1 cellular context compared by ENCODE assay signal in the genomic region with DNA sequence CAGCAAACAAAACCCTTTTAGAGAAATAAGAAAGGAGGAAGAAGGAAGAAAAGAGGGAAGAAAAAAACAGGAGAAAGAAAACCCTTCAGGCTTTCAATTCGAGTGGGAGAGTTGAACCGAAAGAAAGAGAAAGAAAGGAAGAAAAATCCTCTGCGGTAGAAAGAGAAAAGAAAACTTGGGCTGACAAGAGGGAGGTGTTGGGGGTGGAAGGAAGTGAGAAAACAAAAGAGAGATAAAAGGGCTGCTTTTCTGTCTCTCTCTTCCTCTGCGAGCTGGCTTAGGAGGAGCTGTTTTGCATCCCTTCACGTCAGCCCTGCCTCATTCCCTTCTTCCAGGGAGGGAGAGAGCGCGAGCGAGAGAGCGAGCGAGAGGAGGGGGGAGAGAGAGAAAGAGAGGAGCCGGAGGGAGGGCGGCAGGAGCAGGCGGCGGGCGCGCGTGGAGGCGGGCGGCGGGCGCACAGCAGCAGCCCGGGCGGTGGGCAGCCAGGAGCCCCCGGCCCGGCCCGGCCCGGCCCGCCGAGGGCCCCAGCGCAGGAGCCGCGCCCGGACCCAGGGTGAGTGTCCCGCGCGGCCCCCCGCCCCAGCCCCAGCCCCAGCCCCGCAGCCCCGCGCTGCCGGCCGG.
TF ChIP-seq lines count a peak whose summit lies in the region.

A gene with protein sequence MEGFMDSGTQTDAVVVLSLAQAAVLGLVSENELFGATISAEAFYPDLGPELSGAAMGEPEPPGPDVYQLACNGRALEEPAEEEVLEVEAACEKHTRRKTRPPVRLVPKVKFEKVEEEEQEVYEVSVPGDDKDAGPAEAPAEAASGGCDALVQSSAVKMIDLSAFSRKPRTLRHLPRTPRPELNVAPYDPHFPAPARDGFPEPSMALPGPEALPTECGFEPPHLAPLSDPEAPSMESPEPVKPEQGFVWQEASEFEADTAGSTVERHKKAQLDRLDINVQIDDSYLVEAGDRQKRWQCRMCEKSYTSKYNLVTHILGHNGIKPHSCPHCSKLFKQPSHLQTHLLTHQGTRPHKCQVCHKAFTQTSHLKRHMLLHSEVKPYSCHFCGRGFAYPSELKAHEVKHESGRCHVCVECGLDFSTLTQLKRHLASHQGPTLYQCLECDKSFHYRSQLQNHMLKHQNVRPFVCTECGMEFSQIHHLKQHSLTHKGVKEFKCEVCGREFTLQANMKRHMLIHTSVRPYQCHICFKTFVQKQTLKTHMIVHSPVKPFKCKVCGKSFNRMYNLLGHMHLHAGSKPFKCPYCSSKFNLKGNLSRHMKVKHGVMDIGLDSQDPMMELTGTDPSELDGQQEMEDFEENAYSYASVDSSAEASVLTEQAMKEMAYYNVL (plus strand): TSS at position 263 of the 621 bp plus-strand sequence. CDS start 65,814 bp downstream, outside the sequence.

TF ChIP-seq in K562, 482 proteins besides CTCF, POLR2A, EP300 and RAD21 (continued from another document and continues in another):
- TF ChIP-seq ZNF696 (CRISPR knock-in tag; conservative IDR thresholded peaks at IDR 0.05) (no peak), TAL1 (IDR thresholded peaks at IDR 0.05) (no peak), ZNF311 (CRISPR knock-in tag; IDR thresholded peaks at IDR 0.05) (no peak), NR2F6 (CRISPR knock-in tag; IDR thresholded peaks at IDR 0.05) (no peak), HDAC2 (IDR thresholded peaks at IDR 0.05) (0 out of 2 replicates have a peak, but pooled peaks have one; percentile 52), NCOA2 (IDR thresholded peaks at IDR 0.05; ENCODE audit: partially characterized antibody in 2 of 2) (no peak), JUNB (CRISPR knock-in tag; conservative IDR thresholded peaks at IDR 0.05) (no peak), ZNF707 (CRISPR knock-in tag; conservative IDR thresholded peaks at IDR 0.05) (no peak), XRCC4 (IDR thresholded peaks at IDR 0.05; ENCODE audit: extremely low read depth, insufficient read depth, insufficient read length) (no peak), CHD1 (IDR thresholded peaks at IDR 0.05; ENCODE audit: low read length) (no peak), KHSRP (IDR thresholded peaks at IDR 0.05) (0 out of 2 replicates have a peak, but pooled peaks have one; percentile 26), HNRNPLL (IDR thresholded peaks at IDR 0.05; ENCODE audit: low read depth, low read length, poor library complexity, severe bottlenecking) (no peak), DACH1 (IDR thresholded peaks at IDR 0.05; ENCODE audit: partially characterized antibody) (no peak), SRSF9 (IDR thresholded peaks at IDR 0.05; ENCODE audit: borderline replicate concordance, low read depth, low read length) (no peak), RCOR1 (IDR thresholded peaks at IDR 0.05; ENCODE audit: borderline replicate concordance in 1 of 2, low read depth in 2 of 2, low read length in 2 of 2) (0 out of 4 replicates have a peak, but pooled peaks of 1 of the 2 experiments have one; percentile 21), EZH2 (IDR thresholded peaks at IDR 0.05; ENCODE audit: borderline replicate concordance, low read depth, low read length) (no peak), CTBP1 (IDR thresholded peaks at IDR 0.05; ENCODE audit: borderline replicate concordance) (peak; percentile 20; the same call in 1 of the 2 replicates), POLR2AphosphoS2 (IDR thresholded peaks at IDR 0.05; ENCODE audit: low read length) (no peak), PHF21A (IDR thresholded peaks at IDR 0.05; ENCODE audit: borderline replicate concordance, low read depth) (no peak), NCOR1 (IDR thresholded peaks at IDR 0.05) (no peak), TAF9B (IDR thresholded peaks at IDR 0.05; ENCODE audit: partially characterized antibody) (no peak), MCM5 (IDR thresholded peaks at IDR 0.05; ENCODE audit: low read depth) (no peak), KLF1 (tag; IDR thresholded peaks at IDR 0.05) (no peak), SMAD1 (IDR thresholded peaks at IDR 0.05; ENCODE audit: low read depth, low read length, partially characterized antibody) (no peak), SUPT5H (IDR thresholded peaks at IDR 0.05) (0 out of 2 replicates have a peak, but pooled peaks have one; percentile 41), SMAD2 (IDR thresholded peaks at IDR 0.05; ENCODE audit: low read depth, low read length) (no peak), ZNF134 (CRISPR knock-in tag; conservative IDR thresholded peaks at IDR 0.05) (no peak), HNRNPUL1 (IDR thresholded peaks at IDR 0.05; ENCODE audit: low read length) (no peak), ZNF143 (CRISPR knock-in tag; IDR thresholded peaks at IDR 0.05) (no peak)
- TF ChIP-seq, protein P1, sequence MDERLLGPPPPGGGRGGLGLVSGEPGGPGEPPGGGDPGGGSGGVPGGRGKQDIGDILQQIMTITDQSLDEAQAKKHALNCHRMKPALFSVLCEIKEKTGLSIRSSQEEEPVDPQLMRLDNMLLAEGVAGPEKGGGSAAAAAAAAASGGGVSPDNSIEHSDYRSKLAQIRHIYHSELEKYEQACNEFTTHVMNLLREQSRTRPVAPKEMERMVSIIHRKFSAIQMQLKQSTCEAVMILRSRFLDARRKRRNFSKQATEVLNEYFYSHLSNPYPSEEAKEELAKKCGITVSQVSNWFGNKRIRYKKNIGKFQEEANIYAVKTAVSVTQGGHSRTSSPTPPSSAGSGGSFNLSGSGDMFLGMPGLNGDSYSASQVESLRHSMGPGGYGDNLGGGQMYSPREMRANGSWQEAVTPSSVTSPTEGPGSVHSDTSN (CRISPR knock-in tag; IDR thresholded peaks at IDR 0.05; ENCODE audit: low read depth) = no peak
- TF ChIP-seq, protein P1 (tag; conservative IDR thresholded peaks at IDR 0.05; ENCODE audit: low read depth) = no peak
- TF ChIP-seq, protein P2, sequence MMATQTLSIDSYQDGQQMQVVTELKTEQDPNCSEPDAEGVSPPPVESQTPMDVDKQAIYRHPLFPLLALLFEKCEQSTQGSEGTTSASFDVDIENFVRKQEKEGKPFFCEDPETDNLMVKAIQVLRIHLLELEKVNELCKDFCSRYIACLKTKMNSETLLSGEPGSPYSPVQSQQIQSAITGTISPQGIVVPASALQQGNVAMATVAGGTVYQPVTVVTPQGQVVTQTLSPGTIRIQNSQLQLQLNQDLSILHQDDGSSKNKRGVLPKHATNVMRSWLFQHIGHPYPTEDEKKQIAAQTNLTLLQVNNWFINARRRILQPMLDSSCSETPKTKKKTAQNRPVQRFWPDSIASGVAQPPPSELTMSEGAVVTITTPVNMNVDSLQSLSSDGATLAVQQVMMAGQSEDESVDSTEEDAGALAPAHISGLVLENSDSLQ (IDR thresholded peaks at IDR 0.05) = no peak
- TF ChIP-seq, protein P3, sequence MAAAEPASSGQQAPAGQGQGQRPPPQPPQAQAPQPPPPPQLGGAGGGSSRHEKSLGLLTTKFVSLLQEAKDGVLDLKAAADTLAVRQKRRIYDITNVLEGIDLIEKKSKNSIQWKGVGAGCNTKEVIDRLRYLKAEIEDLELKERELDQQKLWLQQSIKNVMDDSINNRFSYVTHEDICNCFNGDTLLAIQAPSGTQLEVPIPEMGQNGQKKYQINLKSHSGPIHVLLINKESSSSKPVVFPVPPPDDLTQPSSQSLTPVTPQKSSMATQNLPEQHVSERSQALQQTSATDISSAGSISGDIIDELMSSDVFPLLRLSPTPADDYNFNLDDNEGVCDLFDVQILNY (CRISPR knock-in tag; IDR thresholded peaks at IDR 0.05) = no peak
- TF ChIP-seq, protein P4, sequence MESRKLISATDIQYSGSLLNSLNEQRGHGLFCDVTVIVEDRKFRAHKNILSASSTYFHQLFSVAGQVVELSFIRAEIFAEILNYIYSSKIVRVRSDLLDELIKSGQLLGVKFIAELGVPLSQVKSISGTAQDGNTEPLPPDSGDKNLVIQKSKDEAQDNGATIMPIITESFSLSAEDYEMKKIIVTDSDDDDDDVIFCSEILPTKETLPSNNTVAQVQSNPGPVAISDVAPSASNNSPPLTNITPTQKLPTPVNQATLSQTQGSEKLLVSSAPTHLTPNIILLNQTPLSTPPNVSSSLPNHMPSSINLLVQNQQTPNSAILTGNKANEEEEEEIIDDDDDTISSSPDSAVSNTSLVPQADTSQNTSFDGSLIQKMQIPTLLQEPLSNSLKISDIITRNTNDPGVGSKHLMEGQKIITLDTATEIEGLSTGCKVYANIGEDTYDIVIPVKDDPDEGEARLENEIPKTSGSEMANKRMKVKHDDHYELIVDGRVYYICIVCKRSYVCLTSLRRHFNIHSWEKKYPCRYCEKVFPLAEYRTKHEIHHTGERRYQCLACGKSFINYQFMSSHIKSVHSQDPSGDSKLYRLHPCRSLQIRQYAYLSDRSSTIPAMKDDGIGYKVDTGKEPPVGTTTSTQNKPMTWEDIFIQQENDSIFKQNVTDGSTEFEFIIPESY (CRISPR knock-in tag; IDR thresholded peaks at IDR 0.05) = no peak
- TF ChIP-seq, protein P5, sequence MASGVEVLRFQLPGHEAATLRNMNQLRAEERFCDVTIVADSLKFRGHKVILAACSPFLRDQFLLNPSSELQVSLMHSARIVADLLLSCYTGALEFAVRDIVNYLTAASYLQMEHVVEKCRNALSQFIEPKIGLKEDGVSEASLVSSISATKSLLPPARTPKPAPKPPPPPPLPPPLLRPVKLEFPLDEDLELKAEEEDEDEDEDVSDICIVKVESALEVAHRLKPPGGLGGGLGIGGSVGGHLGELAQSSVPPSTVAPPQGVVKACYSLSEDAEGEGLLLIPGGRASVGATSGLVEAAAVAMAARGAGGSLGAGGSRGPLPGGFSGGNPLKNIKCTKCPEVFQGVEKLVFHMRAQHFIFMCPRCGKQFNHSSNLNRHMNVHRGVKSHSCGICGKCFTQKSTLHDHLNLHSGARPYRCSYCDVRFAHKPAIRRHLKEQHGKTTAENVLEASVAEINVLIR (CRISPR knock-in tag; IDR thresholded peaks at IDR 0.05) = no peak
- TF ChIP-seq, protein P6, sequence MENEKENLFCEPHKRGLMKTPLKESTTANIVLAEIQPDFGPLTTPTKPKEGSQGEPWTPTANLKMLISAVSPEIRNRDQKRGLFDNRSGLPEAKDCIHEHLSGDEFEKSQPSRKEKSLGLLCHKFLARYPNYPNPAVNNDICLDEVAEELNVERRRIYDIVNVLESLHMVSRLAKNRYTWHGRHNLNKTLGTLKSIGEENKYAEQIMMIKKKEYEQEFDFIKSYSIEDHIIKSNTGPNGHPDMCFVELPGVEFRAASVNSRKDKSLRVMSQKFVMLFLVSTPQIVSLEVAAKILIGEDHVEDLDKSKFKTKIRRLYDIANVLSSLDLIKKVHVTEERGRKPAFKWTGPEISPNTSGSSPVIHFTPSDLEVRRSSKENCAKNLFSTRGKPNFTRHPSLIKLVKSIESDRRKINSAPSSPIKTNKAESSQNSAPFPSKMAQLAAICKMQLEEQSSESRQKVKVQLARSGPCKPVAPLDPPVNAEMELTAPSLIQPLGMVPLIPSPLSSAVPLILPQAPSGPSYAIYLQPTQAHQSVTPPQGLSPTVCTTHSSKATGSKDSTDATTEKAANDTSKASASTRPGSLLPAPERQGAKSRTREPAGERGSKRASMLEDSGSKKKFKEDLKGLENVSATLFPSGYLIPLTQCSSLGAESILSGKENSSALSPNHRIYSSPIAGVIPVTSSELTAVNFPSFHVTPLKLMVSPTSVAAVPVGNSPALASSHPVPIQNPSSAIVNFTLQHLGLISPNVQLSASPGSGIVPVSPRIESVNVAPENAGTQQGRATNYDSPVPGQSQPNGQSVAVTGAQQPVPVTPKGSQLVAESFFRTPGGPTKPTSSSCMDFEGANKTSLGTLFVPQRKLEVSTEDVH (IDR thresholded peaks at IDR 0.05; ENCODE audit: low read depth, partially characterized antibody) = peak; percentile 51
- TF ChIP-seq, protein P7, sequence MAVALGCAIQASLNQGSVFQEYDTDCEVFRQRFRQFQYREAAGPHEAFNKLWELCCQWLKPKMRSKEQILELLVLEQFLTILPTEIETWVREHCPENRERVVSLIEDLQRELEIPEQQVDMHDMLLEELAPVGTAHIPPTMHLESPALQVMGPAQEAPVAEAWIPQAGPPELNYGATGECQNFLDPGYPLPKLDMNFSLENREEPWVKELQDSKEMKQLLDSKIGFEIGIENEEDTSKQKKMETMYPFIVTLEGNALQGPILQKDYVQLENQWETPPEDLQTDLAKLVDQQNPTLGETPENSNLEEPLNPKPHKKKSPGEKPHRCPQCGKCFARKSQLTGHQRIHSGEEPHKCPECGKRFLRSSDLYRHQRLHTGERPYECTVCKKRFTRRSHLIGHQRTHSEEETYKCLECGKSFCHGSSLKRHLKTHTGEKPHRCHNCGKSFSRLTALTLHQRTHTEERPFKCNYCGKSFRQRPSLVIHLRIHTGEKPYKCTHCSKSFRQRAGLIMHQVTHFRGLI (CRISPR knock-in tag; IDR thresholded peaks at IDR 0.05) = no peak
- TF ChIP-seq, protein P8, sequence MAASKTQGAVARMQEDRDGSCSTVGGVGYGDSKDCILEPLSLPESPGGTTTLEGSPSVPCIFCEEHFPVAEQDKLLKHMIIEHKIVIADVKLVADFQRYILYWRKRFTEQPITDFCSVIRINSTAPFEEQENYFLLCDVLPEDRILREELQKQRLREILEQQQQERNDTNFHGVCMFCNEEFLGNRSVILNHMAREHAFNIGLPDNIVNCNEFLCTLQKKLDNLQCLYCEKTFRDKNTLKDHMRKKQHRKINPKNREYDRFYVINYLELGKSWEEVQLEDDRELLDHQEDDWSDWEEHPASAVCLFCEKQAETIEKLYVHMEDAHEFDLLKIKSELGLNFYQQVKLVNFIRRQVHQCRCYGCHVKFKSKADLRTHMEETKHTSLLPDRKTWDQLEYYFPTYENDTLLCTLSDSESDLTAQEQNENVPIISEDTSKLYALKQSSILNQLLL (CRISPR knock-in tag; IDR thresholded peaks at IDR 0.05; ENCODE audit: borderline replicate concordance) = no peak
- TF ChIP-seq, protein P9, sequence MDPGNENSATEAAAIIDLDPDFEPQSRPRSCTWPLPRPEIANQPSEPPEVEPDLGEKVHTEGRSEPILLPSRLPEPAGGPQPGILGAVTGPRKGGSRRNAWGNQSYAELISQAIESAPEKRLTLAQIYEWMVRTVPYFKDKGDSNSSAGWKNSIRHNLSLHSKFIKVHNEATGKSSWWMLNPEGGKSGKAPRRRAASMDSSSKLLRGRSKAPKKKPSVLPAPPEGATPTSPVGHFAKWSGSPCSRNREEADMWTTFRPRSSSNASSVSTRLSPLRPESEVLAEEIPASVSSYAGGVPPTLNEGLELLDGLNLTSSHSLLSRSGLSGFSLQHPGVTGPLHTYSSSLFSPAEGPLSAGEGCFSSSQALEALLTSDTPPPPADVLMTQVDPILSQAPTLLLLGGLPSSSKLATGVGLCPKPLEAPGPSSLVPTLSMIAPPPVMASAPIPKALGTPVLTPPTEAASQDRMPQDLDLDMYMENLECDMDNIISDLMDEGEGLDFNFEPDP (CRISPR knock-in tag; IDR thresholded peaks at IDR 0.05) = no peak
- TF ChIP-seq, protein P10, sequence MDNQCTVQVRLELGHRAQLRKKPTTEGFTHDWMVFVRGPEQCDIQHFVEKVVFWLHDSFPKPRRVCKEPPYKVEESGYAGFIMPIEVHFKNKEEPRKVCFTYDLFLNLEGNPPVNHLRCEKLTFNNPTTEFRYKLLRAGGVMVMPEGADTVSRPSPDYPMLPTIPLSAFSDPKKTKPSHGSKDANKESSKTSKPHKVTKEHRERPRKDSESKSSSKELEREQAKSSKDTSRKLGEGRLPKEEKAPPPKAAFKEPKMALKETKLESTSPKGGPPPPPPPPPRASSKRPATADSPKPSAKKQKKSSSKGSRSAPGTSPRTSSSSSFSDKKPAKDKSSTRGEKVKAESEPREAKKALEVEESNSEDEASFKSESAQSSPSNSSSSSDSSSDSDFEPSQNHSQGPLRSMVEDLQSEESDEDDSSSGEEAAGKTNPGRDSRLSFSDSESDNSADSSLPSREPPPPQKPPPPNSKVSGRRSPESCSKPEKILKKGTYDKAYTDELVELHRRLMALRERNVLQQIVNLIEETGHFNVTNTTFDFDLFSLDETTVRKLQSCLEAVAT (IDR thresholded peaks at IDR 0.05) = peak in 1 of 2 experiments; percentile 64; a peak in 1 of 4 replicates
